Comparison of ENCODE assay signal across 25 cellular contexts in the genomic region with DNA sequence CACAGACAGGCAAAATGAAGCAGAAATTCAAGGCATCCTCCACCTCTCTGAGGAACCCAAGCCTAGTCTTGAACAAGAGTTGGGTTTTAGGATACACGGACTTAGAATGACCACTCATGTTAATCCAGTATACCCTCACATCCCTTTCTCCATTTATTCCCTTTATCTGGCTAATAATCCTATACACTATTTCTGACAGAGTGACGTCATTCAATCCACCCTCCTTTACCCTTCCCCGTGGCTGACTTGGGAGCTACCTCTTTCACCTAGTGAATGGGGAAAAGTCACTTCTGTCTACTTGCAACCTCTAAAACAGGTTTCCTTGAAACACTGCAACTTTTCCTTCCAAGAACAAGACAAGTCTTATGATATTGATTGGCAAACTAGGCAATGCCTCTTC. TPM values are rescaled to one million over a fixed set of nuclear protein-coding genes. Genes with fewer than 3 reads are reported as not detected.
DNase-seq lines count a peak whose midpoint lies in the region; ATAC-seq, FAIRE-seq and TF ChIP-seq lines count a peak whose summit lies in the region.
"Had no signal": no experiment of that assay in that cellular context is flagged by ENCODE, and none has a peak within 500 bp of the region (broad histone marks: within the 10 kb centered on the region; RNA-seq: fewer than 3 reads in every experiment).

No MANE protein-coding gene starts in this region.

- TF ChIP-seq RAD21 in HepG2 (CRISPR knock-in tag; IDR thresholded peaks at IDR 0.05) (no peak), K562 (CRISPR knock-in tag; conservative IDR thresholded peaks at IDR 0.05 in 1 of 2, IDR thresholded peaks at IDR 0.05 in 1 of 2) (no peak)

- no peaks in the 10 kb centered on the region for H3K9me1 ChIP-seq in K562 (ENCODE audit: control insufficient read depth, insufficient read depth, low read length)

- H3K27ac ChIP-seq in HepG2 (ENCODE audit: extremely low read length, insufficient read depth, low read length) (no peak overlapping the region), right lobe of liver (no peak overlapping the region), K562 (ENCODE audit: extremely low read depth, low read depth, low read length) (no peak overlapping the region), sigmoid colon (peak overlapping the region in 3 of 4 donors; percentile 79 to 91 (median 82)), right cardiac atrium (ENCODE audit: low read length) (no peak overlapping the region)
- H3K27ac ChIP-seq: A549; BLaER1 treated with 17β-estradiol and CSF1 and Interleukin-3, amounts not matched to agents 10 nM and 100 nM; GM23248 had no signal

- H3K4me2 ChIP-seq in HepG2 (ENCODE audit: low read depth, low read length) (no peak overlapping the region), K562 (ENCODE audit: insufficient read depth, low read length) (no peak overlapping the region)
- H3K4me2 ChIP-seq: A549; BLaER1 treated with 17β-estradiol and CSF1 and Interleukin-3, amounts not matched to agents 10 nM and 100 nM had no signal

- TF ChIP-seq EP300 in HepG2 (IDR thresholded peaks at IDR 0.05; ENCODE audit: low read depth in 2 of 2, low read length in 2 of 2), result no peak
- TF ChIP-seq EP300 in HepG2 (CRISPR knock-in tag; IDR thresholded peaks at IDR 0.05; ENCODE audit: borderline replicate concordance), result no peak
- TF ChIP-seq EP300 in K562 (IDR thresholded peaks at IDR 0.05; ENCODE audit: low read length), result no peak
- no peak for TF ChIP-seq EP300 in sigmoid colon (IDR thresholded peaks at IDR 0.05)

- in situ Hi-C loops in HepG2 (cut with HindIII; ENCODE audit: extremely low pct_ligation_motif_present, low pct_unique_long_range_greater_than_20kb) (loop anchor here (25.0 kb wide), 1 partner anchor 863 kb away; no protein-coding TSS in a partner anchor), K562 (cut with MboI) (loop anchor here (10.0 kb wide), 1 partner anchor 580 kb away; no protein-coding TSS in a partner anchor)

- intact Hi-C loops in HepG2 (cut with micrococcal nuclease; ENCODE audit: unreplicated experiment), result no loop called here
- intact Hi-C loops in right lobe of liver (cut with DNase I), result no loop called here
- intact Hi-C loops in K562 (cut with micrococcal nuclease), result no loop called here
- intact Hi-C loops in sigmoid colon (cut with DNase I), result no loop called here
- intact Hi-C loops in right cardiac atrium (cut with DNase I), result loop anchor here in 2 of 4 donors (10.0 kb wide), 2 partner anchors 170 to 570 kb away; no protein-coding TSS in a partner anchor

- 9% methylated on average over 3 of the region's 3 CpGs for WGBS in HepG2 (ENCODE audit: low lambda C conversion rate)
- WGBS in right lobe of liver (ENCODE audit: insufficient coverage, low coverage, low lambda C conversion rate, missing lambda C conversion rate), result 94% methylated on average over 3 of the region's 3 CpGs
- 20% methylated on average over 3 of the region's 3 CpGs for WGBS in K562 (ENCODE audit: insufficient coverage, low coverage, missing lambda C conversion rate)
- 93 to 95% methylated on average over 3 of the region's 3 CpGs for WGBS in sigmoid colon, 2 donors
- WGBS in right cardiac atrium, result 91% methylated on average over 3 of the region's 3 CpGs

- no peak overlapping the region for H3K9ac ChIP-seq in HepG2 (ENCODE audit: insufficient read depth, low read depth, low read length)
- H3K9ac ChIP-seq in K562 (ENCODE audit: insufficient read depth in 1 of 2, low read depth in 2 of 2, low read length in 2 of 2), result no peak overlapping the region
- H3K9ac ChIP-seq: BLaER1 treated with 17β-estradiol and CSF1 and Interleukin-3, amounts not matched to agents 10 nM and 100 nM; GM23248 had no signal

- POLR2A ChIA-PET in HepG2 (lab: Yijun Ruan, JAX), result no interaction called here
- POLR2A ChIA-PET in K562 (lab: Yijun Ruan, JAX), result no interaction called here

- no peaks in the 10 kb centered on the region for H3K9me3 ChIP-seq in HepG2 (ENCODE audit: low read length)
- H3K9me3 ChIP-seq in right lobe of liver, result no peaks in the 10 kb centered on the region
- H3K9me3 ChIP-seq in K562 (replicated peaks; ENCODE audit: control insufficient read depth, insufficient read depth, low read depth, low read length), result no peaks in the 10 kb centered on the region
- H3K9me3 ChIP-seq in sigmoid colon, result no peaks in the 10 kb centered on the region
- H3K9me3 ChIP-seq in right cardiac atrium (ENCODE audit: control insufficient read depth, low read length), result no peaks in the 10 kb centered on the region
- H3K9me3 ChIP-seq: A549; BE2C; BLaER1 treated with 17β-estradiol and CSF1 and Interleukin-3, amounts not matched to agents 10 nM and 100 nM had no signal

- DNase-seq in HepG2 (ENCODE audit: low spot score) (no peak), right lobe of liver (no peak), K562 (ENCODE audit: extremely low read depth in 1 of 4, low spot score in 3 of 4) (no peak), sigmoid colon (no peak), right cardiac atrium (no peak)
- DNase-seq: 8988T; ACHN; AML-193; BE2C; CD4-positive, alpha-beta T cell; CD8-positive, alpha-beta memory T cell; DMS 273 treated with DMSO at 0.1 percent for 48 hours; DMS79; EL; GDM1; GM23248; H9 had no signal

- TF ChIP-seq CTCF in HepG2 (CRISPR knock-in tag; IDR thresholded peaks at IDR 0.05) (no peak), right lobe of liver (IDR thresholded peaks at IDR 0.05) (no peak), K562 (IDR thresholded peaks at IDR 0.05 in 2 of 3, conservative IDR thresholded peaks at IDR 0.05 in 1 of 3; ENCODE audit: insufficient read depth in 2 of 3, low read depth in 1 of 3, low read length in 3 of 3) (no peak), sigmoid colon (IDR thresholded peaks at IDR 0.05) (no peak)

- no peak overlapping the region for H3K4me3 ChIP-seq in HepG2 (replicated peaks in 1 of 3; ENCODE audit: insufficient read depth in 1 of 3, low read depth in 2 of 3, low read length in 3 of 3)
- H3K4me3 ChIP-seq in right lobe of liver, result no peak overlapping the region
- H3K4me3 ChIP-seq in K562, result no peak overlapping the region
- H3K4me3 ChIP-seq in sigmoid colon, result no peak overlapping the region
- no peak overlapping the region for H3K4me3 ChIP-seq in right cardiac atrium (ENCODE audit: low read length)
- H3K4me3 ChIP-seq: A549; BLaER1 treated with 17β-estradiol and CSF1 and Interleukin-3, amounts not matched to agents 10 nM and 100 nM; GM23248 had no signal

- no peak for TF ChIP-seq POLR2A in HepG2 (IDR thresholded peaks at IDR 0.05; ENCODE audit: insufficient read depth in 1 of 2, low read depth in 2 of 2, low read length in 2 of 2)
- TF ChIP-seq POLR2A in right lobe of liver (IDR thresholded peaks at IDR 0.05), result no peak
- no peak for TF ChIP-seq POLR2A in K562 (conservative IDR thresholded peaks at IDR 0.05)
- no peak for TF ChIP-seq POLR2A in sigmoid colon (IDR thresholded peaks at IDR 0.05)

- CTCF ChIA-PET in HepG2 (lab: Yijun Ruan, JAX; ENCODE audit: low intra/inter-chr PET ratio, low total read pairs), result no interaction called here
- CTCF ChIA-PET in K562 (lab: Yijun Ruan, JAX; ENCODE audit: low intra/inter-chr PET ratio), result no interaction called here

- H3K36me3 ChIP-seq in HepG2 (replicated peaks in 1 of 2; ENCODE audit: control insufficient read depth in 1 of 2, insufficient read depth in 2 of 2, low read length in 2 of 2) (no peaks in the 10 kb centered on the region), right lobe of liver (no peaks in the 10 kb centered on the region), K562 (ENCODE audit: control insufficient read depth, insufficient read depth, low read length) (no peaks in the 10 kb centered on the region), sigmoid colon (no peaks in the 10 kb centered on the region)
- H3K36me3 ChIP-seq: BLaER1 treated with 17β-estradiol and CSF1 and Interleukin-3, amounts not matched to agents 10 nM and 100 nM had no signal

- H3K27me3 ChIP-seq in HepG2 (ENCODE audit: control insufficient read depth in 1 of 2, insufficient read depth in 2 of 2, low read length in 2 of 2), result peaks cover 0 to 15% of the 10 kb centered on the region in 2 experiments; a peak in 1 of 5 replicates
- no peaks in the 10 kb centered on the region for H3K27me3 ChIP-seq in right lobe of liver
- H3K27me3 ChIP-seq in K562 (ENCODE audit: control insufficient read depth in 2 of 2, insufficient read depth in 2 of 2, low read length in 2 of 2), result no peaks in the 10 kb centered on the region; a peak in 1 of 5 replicates
- no peaks in the 10 kb centered on the region for H3K27me3 ChIP-seq in sigmoid colon
- no peaks in the 10 kb centered on the region for H3K27me3 ChIP-seq in right cardiac atrium (ENCODE audit: control insufficient read depth, insufficient read depth)
- H3K27me3 ChIP-seq: BE2C; BLaER1 treated with 17β-estradiol and CSF1 and Interleukin-3, amounts not matched to agents 10 nM and 100 nM had no signal

- H2AFZ ChIP-seq in HepG2 (ENCODE audit: low read length) (no peak overlapping the region), K562 (ENCODE audit: low read depth, low read length) (no peak overlapping the region)
- H2AFZ ChIP-seq: GM23248 had no signal

- FAIRE-seq in HepG2 (lab: Jason Lieb, UNC) (no peak), K562 (lab: Jason Lieb, UNC) (no peak)
- FAIRE-seq: A549, D721Med, GM12891, GM19239 had no signal

- ATAC-seq in HepG2 (no peak), right lobe of liver (no peak), K562 (no peak), GM19023 (IDR thresholded peaks at IDR 0.05; ENCODE audit: unreplicated experiment) (no peak), right cardiac atrium (no peak)
- ATAC-seq: A549, HCT116 had no signal

- H3K4me1 ChIP-seq in HepG2 (ENCODE audit: insufficient read depth, low read length) (no peaks in the 10 kb centered on the region), right lobe of liver (no peaks in the 10 kb centered on the region), K562 (replicated peaks in 1 of 2; ENCODE audit: control insufficient read depth in 2 of 2, insufficient read depth in 2 of 2, low read length in 2 of 2) (no peaks in the 10 kb centered on the region), sigmoid colon (peaks cover 0 to 69% (median 56%) of the 10 kb centered on the region in 4 donors), right cardiac atrium (ENCODE audit: control insufficient read depth, insufficient read depth, low read length) (no peaks in the 10 kb centered on the region)
- H3K4me1 ChIP-seq: A549 had no signal

- no peaks in the 10 kb centered on the region for H4K20me1 ChIP-seq in HepG2 (ENCODE audit: insufficient read depth, low read length)
- no peaks in the 10 kb centered on the region for H4K20me1 ChIP-seq in K562 (replicated peaks; ENCODE audit: control insufficient read depth, insufficient read depth, low read length)
- H4K20me1 ChIP-seq: BLaER1 treated with 17β-estradiol and CSF1 and Interleukin-3, amounts not matched to agents 10 nM and 100 nM had no signal

- BruUV-seq in HepG2 (replicated peaks; lab: Mats Ljungman, UMichigan) (no TSS peak), K562 (replicated peaks; lab: Mats Ljungman, UMichigan) (no TSS peak)

- H3K79me2 ChIP-seq in HepG2 (ENCODE audit: insufficient read depth, low read length), result no peaks in the 10 kb centered on the region
- no peaks in the 10 kb centered on the region for H3K79me2 ChIP-seq in K562 (ENCODE audit: control insufficient read depth, insufficient read depth, low read length)

RNA-seq across cellular contexts. Expression of a gene that starts 52.8 kb away (rescaled TPM):
- total RNA-seq in HepG2 (2016; rRNA removed; fragmentation: Illumina TruSeq; extraction: Trizol) (9.1 and 10.5 TPM in 2 replicates), right lobe of liver (10 to 100 TPM; 11.1 to 27.5 (median 21.8) TPM), K562 (2014; rRNA removed) (not detected in 2 replicates), K562 (2014; rRNA removed; fragmentation: Illumina TruSeq; extraction: Trizol) (not detected in 2 replicates), K562 (2015; rRNA removed; fragmentation: Illumina TruSeq; extraction: Trizol) (not detected in 2 replicates), K562 (2021) (0.11 and 0.20 TPM in 2 replicates), sigmoid colon (100 to 1,000 TPM; 110 to 195 (median 161) TPM), right cardiac atrium (100 to 1,000 TPM in 1 of 4 donors, 10 to 100 TPM in 3; 61.4 to 116 (median 76.5) TPM)
- total RNA-seq in HepG2 (2016; cell fraction: cytosol; rRNA removed; fragmentation: Illumina TruSeq; extraction: Trizol; ENCODE audit: low read depth), result 1.8 and 2.2 TPM in 2 replicates
- total RNA-seq in HepG2 (2016; cell fraction: insoluble cytoplasmic fraction; rRNA removed; fragmentation: Illumina TruSeq; extraction: Trizol), result 8.6 and 9.5 TPM in 2 replicates
- total RNA-seq in HepG2 (2016; cell fraction: membrane; rRNA removed; fragmentation: Illumina TruSeq; extraction: Trizol), result 3.8 and 4.3 TPM in 2 replicates
- total RNA-seq in HepG2 (2016; cell fraction: nucleus; rRNA removed; fragmentation: Illumina TruSeq; extraction: Trizol), result 7.8 and 8.1 TPM in 2 replicates
- polyA plus RNA-seq in HepG2 (2011; rRNA removed) (5.2 and 5.9 TPM in 2 replicates), K562 (2011; rRNA removed) (not detected in 2 replicates), K562 (2014; fragmentation: Illumina TruSeq; extraction: Trizol) (not detected in 2 replicates), K562 (2014; fragmentation: Nextera tagmentation; extraction: Ambion mirVana) (not detected), K562 (2014; rRNA removed) (not detected in 2 replicates), sigmoid colon (10 to 100 TPM; 15.7 to 27.8 (median 16.8) TPM), right cardiac atrium (30.6 TPM)
- polyA plus RNA-seq in HepG2 (2011; cell fraction: cytosol; rRNA removed), result 4.1 and 4.7 TPM in 2 replicates
- 4.3 and 5.3 TPM in 2 replicates for polyA plus RNA-seq in HepG2 (2011; cell fraction: nucleus; rRNA removed)
- polyA plus RNA-seq in HepG2 (2012), result 4.4 and 5.2 TPM in 2 replicates
- 2.5 and 3.0 TPM in 2 replicates for polyA plus RNA-seq in HepG2 (2016; cell fraction: cytosol; fragmentation: Illumina TruSeq; extraction: Trizol; ENCODE audit: low read depth)
- 12.6 and 15.7 TPM in 2 replicates for polyA plus RNA-seq in HepG2 (2016; cell fraction: insoluble cytoplasmic fraction; fragmentation: Illumina TruSeq; extraction: Trizol; ENCODE audit: low read depth)
- polyA plus RNA-seq in HepG2 (2016; cell fraction: membrane; fragmentation: Illumina TruSeq; extraction: Trizol; ENCODE audit: low read depth), result 3.6 and 4.7 TPM in 2 replicates
- 9.2 and 10.3 TPM in 2 replicates for polyA plus RNA-seq in HepG2 (2016; cell fraction: nucleus; fragmentation: Illumina TruSeq; extraction: Trizol; ENCODE audit: insufficient read depth, low read depth)
- 9.6 and 41.7 TPM in 2 replicates for polyA minus RNA-seq in HepG2 (2011; rRNA and poly(A)+ RNA removed; ENCODE audit: low replicate concordance)
- polyA minus RNA-seq in HepG2 (2011; cell fraction: cytosol; rRNA and poly(A)+ RNA removed), result 5.2 and 5.6 TPM in 2 replicates
- 8.2 and 10.3 TPM in 2 replicates for polyA minus RNA-seq in HepG2 (2011; cell fraction: nucleus; rRNA and poly(A)+ RNA removed)
- total RNA-seq in K562 (2011; cell fraction: chromatin; rRNA removed; ENCODE audit: low replicate concordance), result not detected in 2 replicates
- total RNA-seq in K562 (2011; cell fraction: nucleolus; rRNA removed), result not detected in 2 replicates
- not detected in 2 replicates for total RNA-seq in K562 (2011; cell fraction: nucleoplasm; rRNA removed)
- polyA plus RNA-seq in K562 (2011; cell fraction: cytosol; rRNA removed), result not detected in 2 replicates
- not detected in 2 replicates for polyA plus RNA-seq in K562 (2011; cell fraction: nucleus; rRNA removed)
- polyA plus RNA-seq in K562 (2012), result 0.05 TPM in 1 of 2 replicates, not detected in the other
- 0.03 TPM in 1 of 2 replicates, not detected in the other for polyA minus RNA-seq in K562 (2011; rRNA and poly(A)+ RNA removed)
- polyA minus RNA-seq in K562 (2011; cell fraction: cytosol; rRNA and poly(A)+ RNA removed), result not detected in 2 replicates
- not detected in 2 replicates for polyA minus RNA-seq in K562 (2011; cell fraction: nucleus; rRNA and poly(A)+ RNA removed)
- polyA plus RNA-seq: CD14-positive monocyte had no signal

Comparison
In these comparisons a context has a peak if more than half of its experiments do, and no peak if none do; other contexts are left out.
1. H3K27ac ChIP-seq: peak in sigmoid colon (3 of 4); none in HepG2 (single experiment), right lobe of liver (0 of 3), K562 (single experiment) and right cardiac atrium (single experiment).